Comparison of ENCODE assay signal across 1 cellular context in genomic region chr2:54454922-54455583, GRCh38.
TF ChIP-seq lines count a peak whose summit lies in the region.

No MANE protein-coding gene starts in this region.

TF ChIP-seq in HepG2, 621 proteins besides CTCF, POLR2A, EP300 and RAD21 (continued from another document and continues in another):
- TF ChIP-seq ZBTB33 (CRISPR knock-in tag; IDR thresholded peaks at IDR 0.05) (no peak), ZNF768 (CRISPR knock-in tag; IDR thresholded peaks at IDR 0.05) (peak; percentile 63; the same call in 1 of the 2 replicates), ZFP90 (CRISPR knock-in tag; IDR thresholded peaks at IDR 0.05; ENCODE audit: borderline replicate concordance) (0 out of 2 replicates have a peak, but pooled peaks have one; percentile 55), MYNN (CRISPR knock-in tag; IDR thresholded peaks at IDR 0.05; ENCODE audit: low read depth) (no peak), DPF2 (CRISPR knock-in tag; IDR thresholded peaks at IDR 0.05; ENCODE audit: borderline replicate concordance, low read depth) (no peak), CSRNP1 (CRISPR knock-in tag; IDR thresholded peaks at IDR 0.05) (no peak; the same call in none of the 2 replicates), FOXM1 (CRISPR knock-in tag; IDR thresholded peaks at IDR 0.05) (no peak), ZNF644 (CRISPR knock-in tag; IDR thresholded peaks at IDR 0.05; ENCODE audit: low read depth) (no peak; the same call in 1 of the 2 replicates), ARID5B (CRISPR knock-in tag; IDR thresholded peaks at IDR 0.05) (no peak; the same call in 1 of the 2 replicates), ZNF142 (CRISPR knock-in tag; IDR thresholded peaks at IDR 0.05) (peak; percentile 60; the same call in 1 of the 2 replicates), TEAD2 (CRISPR knock-in tag; IDR thresholded peaks at IDR 0.05) (no peak), MZF1 (CRISPR knock-in tag; IDR thresholded peaks at IDR 0.05; ENCODE audit: borderline replicate concordance) (no peak), FOXC1 (CRISPR knock-in tag; IDR thresholded peaks at IDR 0.05; ENCODE audit: borderline replicate concordance) (0 out of 2 replicates have a peak, but pooled peaks have one; percentile 2), ZNF329 (CRISPR knock-in tag; IDR thresholded peaks at IDR 0.05; ENCODE audit: low read depth) (no peak), SMARCE1 (IDR thresholded peaks at IDR 0.05; ENCODE audit: borderline replicate concordance) (no peak), ZNF572 (CRISPR knock-in tag; IDR thresholded peaks at IDR 0.05) (no peak), ZIK1 (CRISPR knock-in tag; IDR thresholded peaks at IDR 0.05; ENCODE audit: borderline replicate concordance, low read depth) (0 out of 2 replicates have a peak, but pooled peaks have one; percentile 67), MEIS1 (CRISPR knock-in tag; IDR thresholded peaks at IDR 0.05; ENCODE audit: borderline replicate concordance) (no peak), SMARCC2 (IDR thresholded peaks at IDR 0.05) (no peak), TAF1 (CRISPR knock-in tag; IDR thresholded peaks at IDR 0.05) (peak; percentile 48), ZFP36L2 (CRISPR knock-in tag; IDR thresholded peaks at IDR 0.05) (no peak), ZNF136 (CRISPR knock-in tag; IDR thresholded peaks at IDR 0.05; ENCODE audit: low read depth) (no peak), ZNF598 (CRISPR knock-in tag; IDR thresholded peaks at IDR 0.05; ENCODE audit: borderline replicate concordance) (0 out of 2 replicates have a peak, but pooled peaks have one; percentile 75), MXI1 (IDR thresholded peaks at IDR 0.05; ENCODE audit: borderline replicate concordance, low read depth, low read length) (no peak), FOSL2 (CRISPR knock-in tag; IDR thresholded peaks at IDR 0.05) (no peak)
- TF ChIP-seq, protein P1, sequence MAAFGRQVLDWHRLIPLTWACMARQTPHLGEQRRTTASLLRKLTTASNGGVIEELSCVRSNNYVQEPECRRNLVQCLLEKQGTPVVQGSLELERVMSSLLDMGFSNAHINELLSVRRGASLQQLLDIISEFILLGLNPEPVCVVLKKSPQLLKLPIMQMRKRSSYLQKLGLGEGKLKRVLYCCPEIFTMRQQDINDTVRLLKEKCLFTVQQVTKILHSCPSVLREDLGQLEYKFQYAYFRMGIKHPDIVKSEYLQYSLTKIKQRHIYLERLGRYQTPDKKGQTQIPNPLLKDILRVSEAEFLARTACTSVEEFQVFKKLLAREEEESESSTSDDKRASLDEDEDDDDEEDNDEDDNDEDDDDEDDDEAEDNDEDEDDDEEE (CRISPR knock-in tag; IDR thresholded peaks at IDR 0.05), result no peak
- TF ChIP-seq, protein P2, sequence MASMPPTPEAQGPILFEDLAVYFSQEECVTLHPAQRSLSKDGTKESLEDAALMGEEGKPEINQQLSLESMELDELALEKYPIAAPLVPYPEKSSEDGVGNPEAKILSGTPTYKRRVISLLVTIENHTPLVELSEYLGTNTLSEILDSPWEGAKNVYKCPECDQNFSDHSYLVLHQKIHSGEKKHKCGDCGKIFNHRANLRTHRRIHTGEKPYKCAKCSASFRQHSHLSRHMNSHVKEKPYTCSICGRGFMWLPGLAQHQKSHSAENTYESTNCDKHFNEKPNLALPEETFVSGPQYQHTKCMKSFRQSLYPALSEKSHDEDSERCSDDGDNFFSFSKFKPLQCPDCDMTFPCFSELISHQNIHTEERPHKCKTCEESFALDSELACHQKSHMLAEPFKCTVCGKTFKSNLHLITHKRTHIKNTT (CRISPR knock-in tag; IDR thresholded peaks at IDR 0.05), result no peak
- TF ChIP-seq, protein P3, sequence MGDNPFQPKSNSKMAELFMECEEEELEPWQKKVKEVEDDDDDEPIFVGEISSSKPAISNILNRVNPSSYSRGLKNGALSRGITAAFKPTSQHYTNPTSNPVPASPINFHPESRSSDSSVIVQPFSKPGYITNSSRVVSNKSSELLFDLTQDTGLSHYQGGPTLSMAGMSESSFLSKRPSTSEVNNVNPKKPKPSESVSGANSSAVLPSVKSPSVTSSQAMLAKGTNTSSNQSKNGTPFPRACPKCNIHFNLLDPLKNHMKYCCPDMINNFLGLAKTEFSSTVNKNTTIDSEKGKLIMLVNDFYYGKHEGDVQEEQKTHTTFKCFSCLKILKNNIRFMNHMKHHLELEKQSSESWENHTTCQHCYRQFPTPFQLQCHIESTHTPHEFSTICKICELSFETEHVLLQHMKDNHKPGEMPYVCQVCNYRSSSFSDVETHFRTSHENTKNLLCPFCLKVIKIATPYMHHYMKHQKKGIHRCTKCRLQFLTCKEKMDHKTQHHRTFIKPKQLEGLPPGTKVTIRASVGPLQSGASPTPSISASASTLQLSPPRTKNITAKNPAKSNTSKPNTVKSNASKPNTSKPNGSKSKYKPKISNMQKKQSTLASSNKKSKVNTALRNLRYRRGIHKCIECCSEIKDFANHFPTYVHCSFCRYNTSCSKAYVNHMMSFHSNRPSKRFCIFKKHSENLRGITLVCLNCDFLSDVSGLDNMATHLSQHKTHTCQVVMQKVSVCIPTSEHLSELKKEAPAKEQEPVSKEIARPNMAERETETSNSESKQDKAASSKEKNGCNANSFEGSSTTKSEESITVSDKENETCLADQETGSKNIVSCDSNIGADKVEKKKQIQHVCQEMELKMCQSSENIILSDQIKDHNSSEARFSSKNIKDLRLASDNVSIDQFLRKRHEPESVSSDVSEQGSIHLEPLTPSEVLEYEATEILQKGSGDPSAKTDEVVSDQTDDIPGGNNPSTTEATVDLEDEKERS (CRISPR knock-in tag; IDR thresholded peaks at IDR 0.05), result 0 out of 2 replicates have a peak, but pooled peaks have one; percentile 23
- TF ChIP-seq, protein P4, sequence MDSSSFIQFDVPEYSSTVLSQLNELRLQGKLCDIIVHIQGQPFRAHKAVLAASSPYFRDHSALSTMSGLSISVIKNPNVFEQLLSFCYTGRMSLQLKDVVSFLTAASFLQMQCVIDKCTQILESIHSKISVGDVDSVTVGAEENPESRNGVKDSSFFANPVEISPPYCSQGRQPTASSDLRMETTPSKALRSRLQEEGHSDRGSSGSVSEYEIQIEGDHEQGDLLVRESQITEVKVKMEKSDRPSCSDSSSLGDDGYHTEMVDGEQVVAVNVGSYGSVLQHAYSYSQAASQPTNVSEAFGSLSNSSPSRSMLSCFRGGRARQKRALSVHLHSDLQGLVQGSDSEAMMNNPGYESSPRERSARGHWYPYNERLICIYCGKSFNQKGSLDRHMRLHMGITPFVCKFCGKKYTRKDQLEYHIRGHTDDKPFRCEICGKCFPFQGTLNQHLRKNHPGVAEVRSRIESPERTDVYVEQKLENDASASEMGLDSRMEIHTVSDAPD (CRISPR knock-in tag; IDR thresholded peaks at IDR 0.05), result no peak
- TF ChIP-seq, protein P5, sequence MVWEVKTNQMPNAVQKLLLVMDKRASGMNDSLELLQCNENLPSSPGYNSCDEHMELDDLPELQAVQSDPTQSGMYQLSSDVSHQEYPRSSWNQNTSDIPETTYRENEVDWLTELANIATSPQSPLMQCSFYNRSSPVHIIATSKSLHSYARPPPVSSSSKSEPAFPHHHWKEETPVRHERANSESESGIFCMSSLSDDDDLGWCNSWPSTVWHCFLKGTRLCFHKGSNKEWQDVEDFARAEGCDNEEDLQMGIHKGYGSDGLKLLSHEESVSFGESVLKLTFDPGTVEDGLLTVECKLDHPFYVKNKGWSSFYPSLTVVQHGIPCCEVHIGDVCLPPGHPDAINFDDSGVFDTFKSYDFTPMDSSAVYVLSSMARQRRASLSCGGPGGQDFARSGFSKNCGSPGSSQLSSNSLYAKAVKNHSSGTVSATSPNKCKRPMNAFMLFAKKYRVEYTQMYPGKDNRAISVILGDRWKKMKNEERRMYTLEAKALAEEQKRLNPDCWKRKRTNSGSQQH (CRISPR knock-in tag; IDR thresholded peaks at IDR 0.05; ENCODE audit: low read depth), result no peak
